Comparison of ENCODE assay signal across 1 cellular context in the genomic region with DNA sequence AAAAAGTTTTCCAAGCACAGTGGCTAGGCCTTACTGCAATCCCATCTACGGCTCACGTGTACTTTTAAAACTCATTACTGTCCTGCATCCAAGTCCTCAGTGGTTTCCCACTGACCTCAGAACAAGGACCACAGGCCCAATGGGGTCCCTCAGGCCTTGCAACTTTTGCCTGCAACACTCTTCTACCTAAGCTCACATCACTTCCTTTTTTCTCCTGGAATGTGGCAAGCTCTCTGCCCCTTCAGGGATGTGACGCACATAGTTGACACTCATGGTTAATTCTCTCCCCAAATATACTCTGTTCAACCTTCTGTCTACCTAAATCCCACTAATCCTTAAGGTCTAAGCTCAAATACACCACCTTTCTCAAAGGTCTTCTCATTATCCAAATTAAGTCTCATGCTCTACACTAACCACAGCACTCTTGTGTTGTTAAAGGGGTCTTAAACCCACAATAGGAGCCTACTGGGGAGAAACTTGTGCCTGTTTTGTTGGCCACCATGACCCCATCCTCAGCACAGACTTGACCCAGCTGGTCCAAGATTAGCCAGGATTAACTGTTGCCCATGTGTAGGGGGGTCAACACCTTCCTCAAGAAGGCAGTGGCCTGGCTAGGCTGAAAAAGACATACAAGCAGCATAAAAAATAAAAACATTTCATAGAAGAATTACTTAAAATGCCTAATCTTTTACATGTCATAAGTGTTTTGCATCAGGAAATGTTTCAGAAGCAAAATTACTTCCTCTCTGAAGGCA.
TF ChIP-seq lines count a peak whose summit lies in the region.

No MANE protein-coding gene starts in this region.

TF ChIP-seq in K562, 482 proteins besides CTCF, POLR2A, EP300 and RAD21:
- TF ChIP-seq, protein P1, sequence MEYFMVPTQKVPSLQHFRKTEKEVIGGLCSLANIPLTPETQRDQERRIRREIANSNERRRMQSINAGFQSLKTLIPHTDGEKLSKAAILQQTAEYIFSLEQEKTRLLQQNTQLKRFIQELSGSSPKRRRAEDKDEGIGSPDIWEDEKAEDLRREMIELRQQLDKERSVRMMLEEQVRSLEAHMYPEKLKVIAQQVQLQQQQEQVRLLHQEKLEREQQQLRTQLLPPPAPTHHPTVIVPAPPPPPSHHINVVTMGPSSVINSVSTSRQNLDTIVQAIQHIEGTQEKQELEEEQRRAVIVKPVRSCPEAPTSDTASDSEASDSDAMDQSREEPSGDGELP (CRISPR knock-in tag; IDR thresholded peaks at IDR 0.05; ENCODE audit: borderline replicate concordance) = no peak
- TF ChIP-seq HDGF (IDR thresholded peaks at IDR 0.05) (no peak), SUPT5H (IDR thresholded peaks at IDR 0.05) (0 out of 2 replicates have a peak, but pooled peaks have one; percentile 44), SPI1 (IDR thresholded peaks at IDR 0.05; ENCODE audit: borderline replicate concordance, low read depth, low read length) (peak; percentile 71; the same call in 1 of the 2 replicates), POLR2AphosphoS5 (IDR thresholded peaks at IDR 0.05; ENCODE audit: control insufficient read depth, insufficient read depth, low read depth, low read length) (peak; percentile 26; the same call in 1 of the 2 replicates), ZNF232 (CRISPR knock-in tag; IDR thresholded peaks at IDR 0.05) (no peak), ZSCAN29 (IDR thresholded peaks at IDR 0.05) (no peak), NFE2 (IDR thresholded peaks at IDR 0.05; ENCODE audit: low read depth) (no peak)
- TF ChIP-seq, protein P2, sequence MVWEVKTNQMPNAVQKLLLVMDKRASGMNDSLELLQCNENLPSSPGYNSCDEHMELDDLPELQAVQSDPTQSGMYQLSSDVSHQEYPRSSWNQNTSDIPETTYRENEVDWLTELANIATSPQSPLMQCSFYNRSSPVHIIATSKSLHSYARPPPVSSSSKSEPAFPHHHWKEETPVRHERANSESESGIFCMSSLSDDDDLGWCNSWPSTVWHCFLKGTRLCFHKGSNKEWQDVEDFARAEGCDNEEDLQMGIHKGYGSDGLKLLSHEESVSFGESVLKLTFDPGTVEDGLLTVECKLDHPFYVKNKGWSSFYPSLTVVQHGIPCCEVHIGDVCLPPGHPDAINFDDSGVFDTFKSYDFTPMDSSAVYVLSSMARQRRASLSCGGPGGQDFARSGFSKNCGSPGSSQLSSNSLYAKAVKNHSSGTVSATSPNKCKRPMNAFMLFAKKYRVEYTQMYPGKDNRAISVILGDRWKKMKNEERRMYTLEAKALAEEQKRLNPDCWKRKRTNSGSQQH (CRISPR knock-in tag; IDR thresholded peaks at IDR 0.05) = peak; percentile 46; the same call in 1 of the 2 replicates
- TF ChIP-seq, protein P3, sequence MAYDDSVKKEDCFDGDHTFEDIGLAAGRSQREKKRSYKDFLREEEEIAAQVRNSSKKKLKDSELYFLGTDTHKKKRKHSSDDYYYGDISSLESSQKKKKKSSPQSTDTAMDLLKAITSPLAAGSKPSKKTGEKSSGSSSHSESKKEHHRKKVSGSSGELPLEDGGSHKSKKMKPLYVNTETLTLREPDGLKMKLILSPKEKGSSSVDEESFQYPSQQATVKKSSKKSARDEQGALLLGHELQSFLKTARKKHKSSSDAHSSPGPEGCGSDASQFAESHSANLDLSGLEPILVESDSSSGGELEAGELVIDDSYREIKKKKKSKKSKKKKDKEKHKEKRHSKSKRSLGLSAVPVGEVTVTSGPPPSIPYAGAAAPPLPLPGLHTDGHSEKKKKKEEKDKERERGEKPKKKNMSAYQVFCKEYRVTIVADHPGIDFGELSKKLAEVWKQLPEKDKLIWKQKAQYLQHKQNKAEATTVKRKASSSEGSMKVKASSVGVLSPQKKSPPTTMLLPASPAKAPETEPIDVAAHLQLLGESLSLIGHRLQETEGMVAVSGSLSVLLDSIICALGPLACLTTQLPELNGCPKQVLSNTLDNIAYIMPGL (CRISPR knock-in tag; IDR thresholded peaks at IDR 0.05) = 0 out of 2 replicates have a peak, but pooled peaks have one; percentile 21
